8 cellular contexts compared by ENCODE assay signal in genomic region chr1:203290261-203291089, GRCh38. TPM values are rescaled to one million over a fixed set of nuclear protein-coding genes. Genes with fewer than 3 reads are reported as not detected.
DNase-seq lines count a peak whose midpoint lies in the region; ATAC-seq and TF ChIP-seq lines count a peak whose summit lies in the region.

No MANE protein-coding gene starts in this region.

- no peak for TF ChIP-seq CTCF in GM12864 (IDR thresholded peaks at IDR 0.05; ENCODE audit: low read depth, low read length, missing control alignments)

- H3K27ac ChIP-seq in layer of hippocampus (ENCODE audit: low read depth, low read length), result peak overlapping the region; percentile 98

- DNase-seq in GM12864 (ENCODE audit: low read depth), result peak; percentile 77
- peak; percentile 85 for DNase-seq in NCI-H2029 treated with DMSO at 0.1 percent for 48 hours (lab: John Stamatoyannopoulos, UW)
- DNase-seq in activated CD4-positive, alpha-beta T cell treated with anti-CD3 and anti-CD28 coated beads for 4 hours, result peak; percentile 98
- DNase-seq in cerebellum (ENCODE audit: low spot score), result peak; percentile 94
- peak; percentile 95 to 97 for DNase-seq in stimulated activated CD4-positive, alpha-beta T cell treated with anti-CD3 and anti-CD28 coated beads, Interleukin-15, amount 100 ng/mL, for 48 hours (ENCODE audit: low read depth in 2 of 2)
- DNase-seq in MG63, result no peak

- H3K9me3 ChIP-seq in MG63, result no peaks in the 10 kb centered on the region

- H3K36me3 ChIP-seq in MG63, result no peaks in the 10 kb centered on the region

- H3K27me3 ChIP-seq in layer of hippocampus (ENCODE audit: control insufficient read depth, insufficient read depth, low read length) (no peaks in the 10 kb centered on the region), MG63 (peaks cover 2% of the 10 kb centered on the region; the same call in 1 of the 2 replicates)

- peak; percentile 48 for ATAC-seq in HG02763 (IDR thresholded peaks at IDR 0.05; ENCODE audit: unreplicated experiment)

- H3K4me3 ChIP-seq in GM12864 (ENCODE audit: low read depth, low read length) (peak overlapping the region; percentile 46), MG63 (no peak overlapping the region)

RNA-seq across cellular contexts. Expression of gene BTG2, which starts 14.8 kb away (rescaled TPM):
- 17.4 TPM for total RNA-seq in cerebellum
- 0.10 and 2.0 TPM in 2 replicates for total RNA-seq in MG63 (2014; rRNA removed; shearing (Covaris generic); ENCODE audit: low replicate concordance)
